ENCODE assay signal across 22 cellular contexts in the genomic region with DNA sequence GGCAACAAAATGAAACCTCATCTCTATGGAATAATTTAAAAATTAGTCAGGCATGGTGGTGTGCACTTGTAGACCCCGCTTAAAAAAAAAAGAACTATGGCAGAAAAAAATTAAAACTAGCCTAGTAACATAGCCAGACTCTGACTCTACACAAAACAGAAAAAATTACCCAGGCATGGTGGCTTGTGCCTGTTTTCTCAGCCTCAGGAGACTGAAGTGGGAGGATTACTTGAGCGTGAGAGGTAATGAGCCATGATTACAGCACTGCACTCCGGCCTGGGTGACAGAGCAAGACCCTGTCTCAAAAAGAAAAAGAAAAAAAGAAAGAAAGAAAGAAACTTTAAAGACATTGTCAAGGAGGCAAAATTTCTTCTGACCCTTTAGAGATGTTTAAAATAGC.
DNase-seq lines count a peak whose midpoint lies in the region; TF ChIP-seq lines count a peak whose summit lies in the region.
"Had no signal": no experiment of that assay in that cellular context is flagged by ENCODE, and none has a peak within 500 bp of the region (broad histone marks: within the 10 kb centered on the region; RNA-seq: fewer than 3 reads in every experiment).

No MANE protein-coding gene starts in this region.

- POLR2A ChIA-PET in PC-9 (lab: Charles Lee; ENCODE audit: unreplicated experiment), result no interaction called here

- H2AK5ac ChIP-seq in H9 (ENCODE audit: insufficient read length, low read length), result no peak overlapping the region

- H3K4me2 ChIP-seq in H9 (ENCODE audit: insufficient read depth, insufficient read length, low read length), result no peak overlapping the region
- H3K4me2 ChIP-seq in PC-9, result no peak overlapping the region
- H3K4me2 ChIP-seq: BLaER1 treated with 17β-estradiol and CSF1 and Interleukin-3, amounts not matched to agents 10 nM and 100 nM had no signal

- no peak overlapping the region for H3K23ac ChIP-seq in H9 (ENCODE audit: insufficient read length, low read depth, low read length)

- no peaks in the 10 kb centered on the region for H3F3A ChIP-seq in PC-9 (ENCODE audit: insufficient read depth, low read depth)

- H3K4me1 ChIP-seq in H9 (ENCODE audit: insufficient read depth, low read length) (no peaks in the 10 kb centered on the region), PC-9 (replicated peaks; ENCODE audit: insufficient read depth) (no peaks in the 10 kb centered on the region), prostate gland (replicated peaks) (no peaks in the 10 kb centered on the region)
- H3K4me1 ChIP-seq: BLaER1 treated with 17β-estradiol and CSF1 and Interleukin-3, amounts not matched to agents 10 nM and 100 nM; SJCRH30 had no signal

- no peak overlapping the region for H3K18ac ChIP-seq in H9 (ENCODE audit: insufficient read length, low read depth, low read length)

- no peaks in the 10 kb centered on the region for H3K27me3 Mint-ChIP-seq in H9 (ENCODE audit: low read depth)
- H3K27me3 Mint-ChIP-seq in neural crest cell (ENCODE audit: low read depth), result no peaks in the 10 kb centered on the region

- no peak overlapping the region for H3K27ac ChIP-seq in H9 (ENCODE audit: insufficient read length, low read depth, low read length)
- H3K27ac ChIP-seq in PC-9, result no peak overlapping the region
- H3K27ac ChIP-seq in prostate gland, result no peak overlapping the region
- H3K27ac ChIP-seq: BLaER1 treated with 17β-estradiol and CSF1 and Interleukin-3, amounts not matched to agents 10 nM and 100 nM; SJCRH30 had no signal

- no peak overlapping the region for H3K14ac ChIP-seq in H9 (ENCODE audit: insufficient read depth, low read length)

- H3K79me1 ChIP-seq in H9 (ENCODE audit: insufficient read depth, low read depth, low read length, poor library complexity, severe bottlenecking), result no peaks in the 10 kb centered on the region

- H2BK12ac ChIP-seq in H9 (ENCODE audit: insufficient read length, low read depth, low read length), result no peak overlapping the region

- BruUV-seq in PC-9 (replicated peaks; lab: Mats Ljungman, UMichigan), result no TSS peak

- no peak overlapping the region for H2BK15ac ChIP-seq in H9 (ENCODE audit: low read depth, low read length)

- H2BK120ac ChIP-seq in H9 (ENCODE audit: low read depth, low read length, poor library complexity, severe bottlenecking), result no peak overlapping the region

- H4K20me1 ChIP-seq in H9 (ENCODE audit: control insufficient read depth, insufficient read depth, insufficient read length) (no peaks in the 10 kb centered on the region), PC-9 (ENCODE audit: insufficient read depth) (no peaks in the 10 kb centered on the region)
- H4K20me1 ChIP-seq: BLaER1 treated with 17β-estradiol and CSF1 and Interleukin-3, amounts not matched to agents 10 nM and 100 nM had no signal

- H2BK5ac ChIP-seq in H9 (ENCODE audit: insufficient read length, low read length), result no peak overlapping the region

- no peaks in the 10 kb centered on the region for H3K23me2 ChIP-seq in H9 (ENCODE audit: insufficient read length, low read depth, low read length, poor library complexity, severe bottlenecking)

- H3K4me3 ChIP-seq in PC-9 (no peak overlapping the region), prostate gland (no peak overlapping the region)
- H3K4me3 ChIP-seq: BLaER1 treated with 17β-estradiol and CSF1 and Interleukin-3, amounts not matched to agents 10 nM and 100 nM; SJCRH30 had no signal

- intact Hi-C loops in PC-9 (cut with micrococcal nuclease; ENCODE audit: unreplicated experiment) (no loop called here), prostate gland (cut with DNase I) (no loop called here)

- H3K27ac Mint-ChIP-seq in H9, result peak overlapping the region in 1 of 3 experiments; percentile 73; a peak in 4 of 7 replicates
- peak overlapping the region; percentile 73 for H3K27ac Mint-ChIP-seq in neural crest cell (ENCODE audit: unreplicated experiment)
- H3K27ac Mint-ChIP-seq: CD4-positive, alpha-beta memory T cell; HFFc6 had no signal

- H3K36me3 ChIP-seq in PC-9 (ENCODE audit: low read depth) (no peaks in the 10 kb centered on the region), prostate gland (no peaks in the 10 kb centered on the region)
- H3K36me3 ChIP-seq: BLaER1 treated with 17β-estradiol and CSF1 and Interleukin-3, amounts not matched to agents 10 nM and 100 nM; SJCRH30 had no signal

- H3K4me1 Mint-ChIP-seq in H9 (no peaks in the 10 kb centered on the region), neural crest cell (no peaks in the 10 kb centered on the region)
- H3K4me1 Mint-ChIP-seq: CD4-positive, alpha-beta memory T cell had no signal

- DNase-seq in ACHN (peak; percentile 31), H9 (no peak), kidney glomerular epithelial cell (lab: John Stamatoyannopoulos, UW) (peak; percentile 81), neural crest cell (ENCODE audit: low read depth, low spot score) (no peak), PC-9 (no peak), prostate gland (ENCODE audit: low spot score) (no peak)
- no peak for DNase-seq in effector CD4-positive, alpha-beta T cell
- DNase-seq: AML-193; CD4-positive, alpha-beta memory T cell; COR-L47; H7; HFFc6; KBM-7; MV-4-11; NCI-H1105; NCI-H146; NCI-H1930; NCI-H2107; NCI-H524 treated with DMSO at 0.1 percent for 48 hours; NCI-H774; SJCRH30 had no signal

- H3K9me3 ChIP-seq in H9 (ENCODE audit: control insufficient read depth, low read depth, low read length), result no peaks in the 10 kb centered on the region
- H3K9me3 ChIP-seq in PC-9 (ENCODE audit: insufficient read depth, low read depth), result 0 out of 2 replicates have a peak, but pooled peaks cover 4% of the 10 kb centered on the region
- H3K9me3 ChIP-seq in prostate gland, result no peaks in the 10 kb centered on the region
- H3K9me3 ChIP-seq: BLaER1 treated with 17β-estradiol and CSF1 and Interleukin-3, amounts not matched to agents 10 nM and 100 nM; SJCRH30 had no signal

- in situ Hi-C loops in ACHN (cut with HindIII; ENCODE audit: low pct_ligation_motif_present, low pct_unique_long_range_greater_than_20kb, low sequenced_read_pairs), result no loop called here

- H3K79me2 ChIP-seq in H9 (ENCODE audit: insufficient read depth, low read length) (no peaks in the 10 kb centered on the region), PC-9 (ENCODE audit: low read depth) (no peaks in the 10 kb centered on the region)

- H3K9me3 Mint-ChIP-seq in H9 (peaks cover 20 to 26% of the 10 kb centered on the region in 2 experiments; a peak in 4 of 5 replicates), neural crest cell (peaks cover 3% of the 10 kb centered on the region)

- peaks cover 4 to 28% (median 7%) of the 10 kb centered on the region in 3 experiments for H3K36me3 Mint-ChIP-seq in H9 (ENCODE audit: insufficient read depth in 1 of 3, low read depth in 3 of 3)
- H3K36me3 Mint-ChIP-seq in neural crest cell (ENCODE audit: low read depth), result no peaks in the 10 kb centered on the region

- H3K9me2 ChIP-seq in PC-9 (ENCODE audit: insufficient read depth), result peaks cover 4% of the 10 kb centered on the region; the same call in 1 of the 2 replicates

- no peak overlapping the region for H2AFZ ChIP-seq in H9 (ENCODE audit: low read length)
- H2AFZ ChIP-seq in PC-9, result no peak overlapping the region

- no peak overlapping the region for H3T11ph ChIP-seq in H9 (ENCODE audit: low read length)

- H3K4me3 Mint-ChIP-seq in H9, result no peak overlapping the region
- H3K4me3 Mint-ChIP-seq in neural crest cell, result no peak overlapping the region
- H3K4me3 Mint-ChIP-seq: CD4-positive, alpha-beta memory T cell; HFFc6 had no signal

- H4K5ac ChIP-seq in H9 (ENCODE audit: insufficient read length, low read depth, low read length), result no peak overlapping the region

- TF ChIP-seq POLR2A in prostate gland (IDR thresholded peaks at IDR 0.05), result no peak

- H3K27me3 ChIP-seq in H9 (ENCODE audit: insufficient read depth, low read length) (no peaks in the 10 kb centered on the region), PC-9 (ENCODE audit: insufficient read depth, low read depth) (no peaks in the 10 kb centered on the region), prostate gland (replicated peaks; ENCODE audit: insufficient read depth) (no peaks in the 10 kb centered on the region)
- H3K27me3 ChIP-seq: BLaER1 treated with 17β-estradiol and CSF1 and Interleukin-3, amounts not matched to agents 10 nM and 100 nM; SJCRH30 had no signal

- WGBS in H9 (ENCODE audit: extremely low coverage, insufficient read length, low lambda C conversion rate), result no CpG with 5 or more reads among the region's 3 CpGs
- 75% methylated on average over 3 of the region's 3 CpGs for WGBS in prostate gland

- no peak overlapping the region for H3K9ac ChIP-seq in H9 (ENCODE audit: extremely low read depth, insufficient read length, low read length)
- H3K9ac ChIP-seq: BLaER1 treated with 17β-estradiol and CSF1 and Interleukin-3, amounts not matched to agents 10 nM and 100 nM had no signal

- H4K8ac ChIP-seq in H9 (replicated peaks; ENCODE audit: insufficient read length, low read depth, low read length), result no peak overlapping the region

- H3K4ac ChIP-seq in H9 (ENCODE audit: low read depth, low read length), result no peak overlapping the region

- no peak overlapping the region for H3K56ac ChIP-seq in H9 (ENCODE audit: insufficient read length, low read depth, low read length)

- H2BK20ac ChIP-seq in H9 (ENCODE audit: low read depth, low read length, poor library complexity, severe bottlenecking), result peak overlapping the region; percentile 11

- CTCF ChIA-PET in PC-9 (lab: Charles Lee), result no interaction called here

- TF ChIP-seq CTCF in H9 (conservative IDR thresholded peaks at IDR 0.05), result no peak
- no peak for TF ChIP-seq CTCF in neural crest cell (conservative IDR thresholded peaks at IDR 0.05)
- TF ChIP-seq CTCF in PC-9 (conservative IDR thresholded peaks at IDR 0.05), result no peak
- TF ChIP-seq CTCF in prostate gland (IDR thresholded peaks at IDR 0.05), result no peak

- H4K91ac ChIP-seq in H9 (ENCODE audit: insufficient read length, low read depth, low read length), result no peak overlapping the region

Comparison
In these comparisons a context has a peak if more than half of its experiments do, and no peak if none do; other contexts are left out.
1. DNase-seq: peak in ACHN (single experiment) and kidney glomerular epithelial cell (single experiment); none in H9 (single experiment), neural crest cell (single experiment), PC-9 (0 of 2), effector CD4-positive, alpha-beta T cell (single experiment) and prostate gland (single experiment).